11 cellular contexts compared by ENCODE assay signal in the genomic region with DNA sequence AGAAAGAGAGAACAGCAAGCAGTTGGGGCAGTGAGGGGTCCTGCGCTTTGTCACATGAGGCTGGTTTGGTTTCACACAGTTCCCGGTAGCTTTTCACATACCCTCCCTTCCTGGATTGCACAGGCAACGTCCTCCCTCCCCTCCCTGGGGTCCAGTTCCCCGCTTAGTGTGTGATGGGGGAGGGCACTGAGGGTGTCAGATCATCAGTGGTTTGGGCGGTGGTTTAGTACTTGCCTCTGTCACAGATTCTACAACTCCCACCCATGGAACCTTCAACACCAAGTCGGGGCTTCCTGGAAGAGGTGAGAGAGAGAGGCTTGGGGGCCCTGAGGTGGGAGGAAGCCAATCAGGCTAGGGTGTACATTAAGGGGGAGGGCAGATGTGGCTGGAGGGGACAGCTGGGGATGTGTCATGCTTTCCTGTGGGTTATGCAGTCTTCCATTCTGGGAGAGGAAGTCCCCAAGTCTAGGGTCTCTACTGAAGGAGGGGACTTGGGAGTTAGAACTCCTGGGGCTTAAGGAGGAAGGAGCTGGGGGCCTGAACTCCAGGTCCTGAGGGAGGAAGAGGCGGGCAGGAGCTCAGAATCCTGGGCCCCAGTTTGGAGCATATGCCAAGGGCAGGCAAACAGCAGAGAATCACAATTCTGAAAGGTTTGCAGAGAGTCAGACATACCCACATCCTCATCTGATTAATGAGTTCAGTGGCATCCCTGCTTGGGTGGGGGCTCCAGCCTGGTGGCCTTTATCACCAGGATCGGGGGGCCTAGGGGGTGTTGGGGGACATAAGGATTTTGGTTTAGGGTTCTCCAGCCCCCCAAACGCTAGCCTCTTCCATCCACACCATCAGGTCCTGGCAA. TPM values are rescaled to one million over a fixed set of nuclear protein-coding genes. Genes with fewer than 3 reads are reported as not detected.
DNase-seq lines count a peak whose midpoint lies in the region; ATAC-seq and TF ChIP-seq lines count a peak whose summit lies in the region.
"Had no signal": no experiment of that assay in that cellular context is flagged by ENCODE, and none has a peak within 500 bp of the region (broad histone marks: within the 10 kb centered on the region; RNA-seq: fewer than 3 reads in every experiment).

A gene with protein sequence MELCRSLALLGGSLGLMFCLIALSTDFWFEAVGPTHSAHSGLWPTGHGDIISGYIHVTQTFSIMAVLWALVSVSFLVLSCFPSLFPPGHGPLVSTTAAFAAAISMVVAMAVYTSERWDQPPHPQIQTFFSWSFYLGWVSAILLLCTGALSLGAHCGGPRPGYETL (minus strand): TSS at position 6 of the 856 bp plus-strand sequence. CDS start 119 bp downstream, outside the sequence.

- H3K27me3 ChIP-seq in BLaER1 treated with 17β-estradiol and CSF1 and Interleukin-3, amounts not matched to agents 10 nM and 100 nM, result no peaks in the 10 kb centered on the region

- no peaks in the 10 kb centered on the region for H3K27me3 Mint-ChIP-seq in natural killer cell treated with Interleukin-12 subunit alpha and Interleukin-12 subunit beta and Interleukin-15 and Interleukin-18, amount 100 ng/mL, for 72 hours
- H3K27me3 Mint-ChIP-seq in Calu3 (ENCODE audit: unreplicated experiment), result peaks cover 51% of the 10 kb centered on the region
- H3K27me3 Mint-ChIP-seq in WTC11 (ENCODE audit: low read depth), result peaks cover 29% of the 10 kb centered on the region

- 0 out of 22 replicates have a peak, but pooled peaks cover 0 to 5% (median 0%) of the 10 kb centered on the region in 11 experiments for H3K36me3 ChIP-seq in BLaER1 treated with 17β-estradiol and CSF1 and Interleukin-3, amounts not matched to agents 10 nM and 100 nM

- peak within 1 kb of the TSS; percentile 78 to 100 (median 99) for H3K4me2 ChIP-seq in BLaER1 treated with 17β-estradiol and CSF1 and Interleukin-3, amounts not matched to agents 10 nM and 100 nM

- POLR2A ChIA-PET in WTC11 (lab: Charles Lee), result no interaction called here

- H4K20me1 ChIP-seq in BLaER1 treated with 17β-estradiol and CSF1 and Interleukin-3, amounts not matched to agents 10 nM and 100 nM, result no peaks in the 10 kb centered on the region

- peaks cover 83 to 96% (median 93%) of the 10 kb centered on the region in 10 experiments for H3K4me1 ChIP-seq in BLaER1 treated with 17β-estradiol and CSF1 and Interleukin-3, amounts not matched to agents 10 nM and 100 nM

- in situ Hi-C loops in KBM-7 (cut with MboI; ENCODE audit: low pct_unique_long_range_greater_than_20kb, low sequenced_read_pairs), result no loop called here

- H3K4me3 ChIP-seq in BLaER1 treated with 17β-estradiol and CSF1 and Interleukin-3, amounts not matched to agents 10 nM and 100 nM, result peak within 1 kb of the TSS; percentile 16 to 87 (median 66); a peak in 19 of 20 replicates

- peak; percentile 87 for ATAC-seq in natural killer cell treated with Interleukin-12 subunit alpha and Interleukin-12 subunit beta and Interleukin-15 and Interleukin-18, amount 100 ng/mL, for 72 hours
- no peak for ATAC-seq in WTC11
- ATAC-seq in GM18520 (IDR thresholded peaks at IDR 0.05; ENCODE audit: unreplicated experiment), result no peak

- BruUV-seq in Calu3 (replicated peaks; lab: Mats Ljungman, UMichigan), result no TSS peak

- H3K4me1 Mint-ChIP-seq in natural killer cell treated with Interleukin-12 subunit alpha and Interleukin-12 subunit beta and Interleukin-15 and Interleukin-18, amount 100 ng/mL, for 72 hours (ENCODE audit: low read depth in 2 of 2), result peaks cover 55 to 67% of the 10 kb centered on the region in 2 donors
- H3K4me1 Mint-ChIP-seq in Calu3 (ENCODE audit: low read depth, unreplicated experiment) (no peaks in the 10 kb centered on the region), WTC11 (peaks cover 9% of the 10 kb centered on the region)

- H3K9me3 Mint-ChIP-seq in natural killer cell treated with Interleukin-12 subunit alpha and Interleukin-12 subunit beta and Interleukin-15 and Interleukin-18, amount 100 ng/mL, for 72 hours, result no peaks in the 10 kb centered on the region
- no peaks in the 10 kb centered on the region for H3K9me3 Mint-ChIP-seq in Calu3 (ENCODE audit: low read depth, unreplicated experiment)
- no peaks in the 10 kb centered on the region for H3K9me3 Mint-ChIP-seq in WTC11

- peak within 1 kb of the TSS; percentile 100 for H3K4me3 Mint-ChIP-seq in natural killer cell treated with Interleukin-12 subunit alpha and Interleukin-12 subunit beta and Interleukin-15 and Interleukin-18, amount 100 ng/mL, for 72 hours
- H3K4me3 Mint-ChIP-seq in Calu3 (ENCODE audit: low read depth, unreplicated experiment) (no peak within 1 kb of the TSS), WTC11 (no peak within 1 kb of the TSS)

- 0 out of 22 replicates have a peak, but pooled peaks cover 0 to 5% (median 0%) of the 10 kb centered on the region in 11 experiments for H3K9me3 ChIP-seq in BLaER1 treated with 17β-estradiol and CSF1 and Interleukin-3, amounts not matched to agents 10 nM and 100 nM (replicated peaks in 1 of 11)

- peak within 1 kb of the TSS; percentile 67 to 96 (median 93) for H3K9ac ChIP-seq in BLaER1 treated with 17β-estradiol and CSF1 and Interleukin-3, amounts not matched to agents 10 nM and 100 nM

- TF ChIP-seq CTCF in Calu3 (IDR thresholded peaks at IDR 0.05; ENCODE audit: unreplicated experiment) (no peak), WTC11 (IDR thresholded peaks at IDR 0.05) (no peak)

- peak within 1 kb of the TSS; percentile 87 to 93 for H3K27ac Mint-ChIP-seq in natural killer cell treated with Interleukin-12 subunit alpha and Interleukin-12 subunit beta and Interleukin-15 and Interleukin-18, amount 100 ng/mL, for 72 hours
- H3K27ac Mint-ChIP-seq in Calu3 (ENCODE audit: unreplicated experiment) (no peak within 1 kb of the TSS), WTC11 (no peak within 1 kb of the TSS)

- peak within 1 kb of the TSS; percentile 39 to 100 (median 98); a peak in 21 of 22 replicates for H3K27ac ChIP-seq in BLaER1 treated with 17β-estradiol and CSF1 and Interleukin-3, amounts not matched to agents 10 nM and 100 nM
- H3K27ac ChIP-seq: C4-2B had no signal

- CTCF ChIA-PET in Calu3 (lab: Charles Lee), result no interaction called here
- CTCF ChIA-PET in WTC11 (lab: Charles Lee), result no interaction called here

- intact Hi-C loops in Calu3 (cut with micrococcal nuclease; ENCODE audit: unreplicated experiment), result no loop called here

- H3K36me3 Mint-ChIP-seq in natural killer cell treated with Interleukin-12 subunit alpha and Interleukin-12 subunit beta and Interleukin-15 and Interleukin-18, amount 100 ng/mL, for 72 hours, result peaks cover 17% of the 10 kb centered on the region
- H3K36me3 Mint-ChIP-seq in Calu3 (ENCODE audit: insufficient read depth, unreplicated experiment) (peaks cover 16% of the 10 kb centered on the region), WTC11 (no peaks in the 10 kb centered on the region)

- DNase-seq in KBM-7, result peak; percentile 97
- DNase-seq in activated CD8-positive, alpha-beta memory T cell treated with anti-CD3 and anti-CD28 coated beads, Interleukin-2, amount 50 U/mL, for 1 hour (ENCODE audit: extremely low read depth), result peak; percentile 62
- DNase-seq in natural killer cell treated with Interleukin-12 subunit alpha and Interleukin-12 subunit beta and Interleukin-15 and Interleukin-18, amount 100 ng/mL, for 72 hours (ENCODE audit: low spot score), result peak; percentile 97
- no peak for DNase-seq in pons (ENCODE audit: low spot score)
- DNase-seq in Calu3, result no peak
- DNase-seq in WTC11 (ENCODE audit: low spot score), result no peak

TF ChIP-seq in WTC11, 78 proteins besides CTCF, POLR2A, EP300 and RAD21 (continues in another document):
- TF ChIP-seq, protein P1, sequence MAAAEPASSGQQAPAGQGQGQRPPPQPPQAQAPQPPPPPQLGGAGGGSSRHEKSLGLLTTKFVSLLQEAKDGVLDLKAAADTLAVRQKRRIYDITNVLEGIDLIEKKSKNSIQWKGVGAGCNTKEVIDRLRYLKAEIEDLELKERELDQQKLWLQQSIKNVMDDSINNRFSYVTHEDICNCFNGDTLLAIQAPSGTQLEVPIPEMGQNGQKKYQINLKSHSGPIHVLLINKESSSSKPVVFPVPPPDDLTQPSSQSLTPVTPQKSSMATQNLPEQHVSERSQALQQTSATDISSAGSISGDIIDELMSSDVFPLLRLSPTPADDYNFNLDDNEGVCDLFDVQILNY (CRISPR knock-in tag; IDR thresholded peaks at IDR 0.05), result no peak
- no peak for TF ChIP-seq ZNF219 (CRISPR knock-in tag; IDR thresholded peaks at IDR 0.05; ENCODE audit: borderline replicate concordance)
- TF ChIP-seq MYBL2 (CRISPR knock-in tag; IDR thresholded peaks at IDR 0.05), result no peak
- TF ChIP-seq, protein P2, sequence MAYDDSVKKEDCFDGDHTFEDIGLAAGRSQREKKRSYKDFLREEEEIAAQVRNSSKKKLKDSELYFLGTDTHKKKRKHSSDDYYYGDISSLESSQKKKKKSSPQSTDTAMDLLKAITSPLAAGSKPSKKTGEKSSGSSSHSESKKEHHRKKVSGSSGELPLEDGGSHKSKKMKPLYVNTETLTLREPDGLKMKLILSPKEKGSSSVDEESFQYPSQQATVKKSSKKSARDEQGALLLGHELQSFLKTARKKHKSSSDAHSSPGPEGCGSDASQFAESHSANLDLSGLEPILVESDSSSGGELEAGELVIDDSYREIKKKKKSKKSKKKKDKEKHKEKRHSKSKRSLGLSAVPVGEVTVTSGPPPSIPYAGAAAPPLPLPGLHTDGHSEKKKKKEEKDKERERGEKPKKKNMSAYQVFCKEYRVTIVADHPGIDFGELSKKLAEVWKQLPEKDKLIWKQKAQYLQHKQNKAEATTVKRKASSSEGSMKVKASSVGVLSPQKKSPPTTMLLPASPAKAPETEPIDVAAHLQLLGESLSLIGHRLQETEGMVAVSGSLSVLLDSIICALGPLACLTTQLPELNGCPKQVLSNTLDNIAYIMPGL (CRISPR knock-in tag; IDR thresholded peaks at IDR 0.05), result no peak
- no peak for TF ChIP-seq ZNF121 (CRISPR knock-in tag; IDR thresholded peaks at IDR 0.05)

RNA-seq across cellular contexts. Expression of the gene that starts here (rescaled TPM):
- 1,000 to 10,000 TPM; 1,196 to 2,045 TPM for total RNA-seq in natural killer cell treated with Interleukin-12 subunit alpha and Interleukin-12 subunit beta and Interleukin-15 and Interleukin-18, amount 100 ng/mL, for 72 hours
- total RNA-seq in Calu3 (2022), result not detected in 2 replicates
- 0.53 to 0.63 TPM in 2 of 3 replicates, not detected in the other for total RNA-seq in WTC11 (2021)
- total RNA-seq: dermis microvascular lymphatic vessel endothelial cell, renal cortical epithelial cell had no signal

Comparison
In these comparisons a context has a peak if more than half of its experiments do, and no peak if none do; other contexts are left out.
1. RNA of the gene that starts here (total RNA-seq): 1,196 to 2,045 TPM in natural killer cell treated with Interleukin-12 subunit alpha and Interleukin-12 subunit beta and Interleukin-15 and Interleukin-18, amount 100 ng/mL, for 72 hours; 0.53 to 0.63 TPM in WTC11 and not detected in Calu3; every median in the first group is over 100 times any median in the second.
2. DNase-seq: peak in KBM-7 (single experiment), activated CD8-positive, alpha-beta memory T cell treated with anti-CD3 and anti-CD28 coated beads, Interleukin-2, amount 50 U/mL, for 1 hour (single experiment) and natural killer cell treated with Interleukin-12 subunit alpha and Interleukin-12 subunit beta and Interleukin-15 and Interleukin-18, amount 100 ng/mL, for 72 hours (single experiment); none in pons (single experiment), Calu3 (single experiment) and WTC11 (single experiment).
3. ATAC-seq: peak in natural killer cell treated with Interleukin-12 subunit alpha and Interleukin-12 subunit beta and Interleukin-15 and Interleukin-18, amount 100 ng/mL, for 72 hours (2 of 2); none in WTC11 (single experiment) and GM18520 (single experiment).
4. H3K27ac Mint-ChIP-seq: peak in natural killer cell treated with Interleukin-12 subunit alpha and Interleukin-12 subunit beta and Interleukin-15 and Interleukin-18, amount 100 ng/mL, for 72 hours (2 of 2); none in Calu3 (single experiment) and WTC11 (single experiment).